15 cellular contexts compared by ENCODE assay signal in genomic region chr5:96994493-96994892, GRCh38.
"Had no signal": no experiment of that assay in that cellular context is flagged by ENCODE, and none has a peak within 500 bp of the region (broad histone marks: within the 10 kb centered on the region; RNA-seq: fewer than 3 reads in every experiment).

No MANE protein-coding gene starts in this region.

- H3K27ac Mint-ChIP-seq: dendritic cell treated with granulocyte-macrophage colony-stimulating factor and Interleukin-4, amounts not matched to agents 40 ng/mL and 50 ng/mL, for 4 days; memory B cell; T-helper 2 cell treated with Interferon-gamma antibody and Interleukin-4, amounts not matched to agents 5 μg/mL and 100 μg/mL, for 36 hours had no signal

- H3K4me1 ChIP-seq: esophagus muscularis mucosa, gastroesophageal sphincter, heart left ventricle had no signal

- H3K4me3 Mint-ChIP-seq: dendritic cell treated with granulocyte-macrophage colony-stimulating factor and Interleukin-4, amounts not matched to agents 40 ng/mL and 50 ng/mL, for 4 days; memory B cell; stimulated activated memory B cell treated with anti-CD40 and anti-IgM and Interleukin-4, amounts not matched to agents 10 μg/mL and 1 μg/mL and 100 μg/mL, for 72 hours; T-helper 2 cell treated with Interferon-gamma antibody and Interleukin-4, amounts not matched to agents 5 μg/mL and 100 μg/mL, for 36 hours had no signal

- H3K27ac ChIP-seq: esophagus muscularis mucosa, gastroesophageal sphincter, heart left ventricle, SK-N-MC had no signal

- DNase-seq: activated CD4-positive, alpha-beta T cell treated with anti-CD3 and anti-CD28 coated beads, Interleukin-2, amount 50 U/mL, for 1 hour; activated gamma-delta T cell; amniotic stem cell; effector CD8-positive, alpha-beta T cell; heart left ventricle; stimulated activated CD4-positive, alpha-beta T cell treated with anti-CD3 and anti-CD28 coated beads, Interleukin-4, amount 100 ng/mL, for 24 hours had no signal

- H3K27me3 ChIP-seq: esophagus muscularis mucosa, gastroesophageal sphincter, heart left ventricle had no signal

- H3K9me3 Mint-ChIP-seq: dendritic cell treated with granulocyte-macrophage colony-stimulating factor and Interleukin-4, amounts not matched to agents 40 ng/mL and 50 ng/mL, for 4 days; memory B cell; stimulated activated memory B cell treated with anti-CD40 and anti-IgM and Interleukin-4, amounts not matched to agents 10 μg/mL and 1 μg/mL and 100 μg/mL, for 72 hours had no signal

- H3K27me3 Mint-ChIP-seq: dendritic cell treated with granulocyte-macrophage colony-stimulating factor and Interleukin-4, amounts not matched to agents 40 ng/mL and 50 ng/mL, for 4 days; memory B cell; stimulated activated memory B cell treated with anti-CD40 and anti-IgM and Interleukin-4, amounts not matched to agents 10 μg/mL and 1 μg/mL and 100 μg/mL, for 72 hours had no signal

- H3K4me3 ChIP-seq: esophagus muscularis mucosa, gastroesophageal sphincter, heart left ventricle, SK-N-MC, smooth muscle cell had no signal

- ATAC-seq: gastroesophageal sphincter; sciatic nerve; stimulated activated memory B cell treated with anti-CD40 and anti-IgM and Interleukin-4, amounts not matched to agents 10 μg/mL and 1 μg/mL and 100 μg/mL, for 72 hours had no signal

- H3K9me3 ChIP-seq: esophagus muscularis mucosa, gastroesophageal sphincter, heart left ventricle had no signal
